Comparison of ENCODE assay signal across 8 cellular contexts in genomic region chr3:141644931-141645330, GRCh38.
DNase-seq lines count a peak whose midpoint lies in the region; ATAC-seq, FAIRE-seq and TF ChIP-seq lines count a peak whose summit lies in the region.

No MANE protein-coding gene starts in this region.

- peak; percentile 80 for DNase-seq in AG20443 (ENCODE audit: low spot score)
- peak; percentile 55 to 74 for DNase-seq in HL-60 (ENCODE audit: low read depth in 1 of 2, low spot score in 1 of 2)
- peak; percentile 86 for DNase-seq in activated naive CD4-positive, alpha-beta T cell treated with anti-CD3 and anti-CD28 coated beads for 36 hours
- peak; percentile 69 to 84 for DNase-seq in heart right ventricle
- DNase-seq in small intestine, result peak; percentile 63

- peaks cover 0 to 7% (median 0%) of the 10 kb centered on the region in 9 donors for H3K4me1 ChIP-seq in heart right ventricle
- H3K4me1 ChIP-seq in small intestine (ENCODE audit: control insufficient read depth in 2 of 2, insufficient read depth in 1 of 2, low read depth in 1 of 2, low read length in 1 of 2), result no peaks in the 10 kb centered on the region

- no peaks in the 10 kb centered on the region for H3K27me3 Mint-ChIP-seq in activated naive CD4-positive, alpha-beta T cell treated with anti-CD3 and anti-CD28 coated beads for 36 hours (ENCODE audit: low read depth)

- H3K4me3 Mint-ChIP-seq in activated naive CD4-positive, alpha-beta T cell treated with anti-CD3 and anti-CD28 coated beads for 36 hours, result no peak overlapping the region

- WGBS in heart right ventricle, 2 donors, result 29 to 39% methylated on average over 5 of the region's 5 CpGs
- WGBS in small intestine, 3 donors, result 28 to 36% (median 33%) methylated on average over 5 of the region's 5 CpGs

- H3K36me3 ChIP-seq in heart right ventricle (no peaks in the 10 kb centered on the region), small intestine (ENCODE audit: control insufficient read depth in 2 of 2, insufficient read depth in 2 of 2, low read length in 2 of 2) (no peaks in the 10 kb centered on the region)

- H3K36me3 Mint-ChIP-seq in activated naive CD4-positive, alpha-beta T cell treated with anti-CD3 and anti-CD28 coated beads for 36 hours (ENCODE audit: low read depth), result no peaks in the 10 kb centered on the region

- peaks cover 3% of the 10 kb centered on the region for H3K4me1 Mint-ChIP-seq in activated naive CD4-positive, alpha-beta T cell treated with anti-CD3 and anti-CD28 coated beads for 36 hours (ENCODE audit: low read depth)

- H3K4me3 ChIP-seq in HL-60 (replicated peaks; ENCODE audit: insufficient read depth, low read length) (no peak overlapping the region), heart right ventricle (no peak overlapping the region), small intestine (ENCODE audit: low read depth in 1 of 2, low read length in 2 of 2) (no peak overlapping the region)

- intact Hi-C loops in activated naive CD4-positive, alpha-beta T cell treated with anti-CD3 and anti-CD28 coated beads for 36 hours (cut with micrococcal nuclease), result loop anchor here (1.0 to 10.0 kb wide), 6 partner anchors 69 to 333 kb away; partner anchors contain the start of gene ZBTB38
- intact Hi-C loops in heart right ventricle (cut with DNase I), result loop anchor here in 5 of 10 donors (5.0 to 10.0 kb wide), 4 partner anchors 90 to 270 kb away; partner anchors contain the start of gene RNF7 (in 2 of the 5)

- H3K9me3 Mint-ChIP-seq in activated naive CD4-positive, alpha-beta T cell treated with anti-CD3 and anti-CD28 coated beads for 36 hours, result no peaks in the 10 kb centered on the region

- H3K27ac Mint-ChIP-seq in activated naive CD4-positive, alpha-beta T cell treated with anti-CD3 and anti-CD28 coated beads for 36 hours, result no peak overlapping the region

- H3K9me3 ChIP-seq in heart right ventricle (no peaks in the 10 kb centered on the region), small intestine (ENCODE audit: control insufficient read depth, low read depth) (no peaks in the 10 kb centered on the region)

- ATAC-seq in GM18909 (IDR thresholded peaks at IDR 0.05; ENCODE audit: poor library complexity, unreplicated experiment) (peak; percentile 86), SK-N-SH treated with all-trans-retinoic acid at 6 μM for 48 hours (peak; percentile 89), heart right ventricle (peak; percentile 62 to 90 (median 80)), HG03280 (IDR thresholded peaks at IDR 0.05; ENCODE audit: unreplicated experiment) (no peak)

- FAIRE-seq in small intestine (lab: Jason Lieb, UNC), result no peak

- CTCF ChIA-PET in activated naive CD4-positive, alpha-beta T cell treated with anti-CD3 and anti-CD28 coated beads for 36 hours (lab: Charles Lee), result interaction anchor here (0.6 to 4.0 kb wide), 18 partner anchors 10 to 284 kb away, joined by 3 to 48 read pairs (median 4); no protein-coding TSS in a partner anchor

- no peak overlapping the region for H3K27ac ChIP-seq in HL-60 (replicated peaks)
- H3K27ac ChIP-seq in heart right ventricle, result no peak overlapping the region
- H3K27ac ChIP-seq in small intestine (ENCODE audit: low read depth in 1 of 2, low read length in 1 of 2), result no peak overlapping the region

- H3K27me3 ChIP-seq in HL-60 (ENCODE audit: insufficient read depth, poor library complexity, severe bottlenecking) (no peaks in the 10 kb centered on the region), heart right ventricle (no peaks in the 10 kb centered on the region), small intestine (ENCODE audit: control insufficient read depth in 2 of 2, insufficient read depth in 2 of 2, low read length in 2 of 2) (no peaks in the 10 kb centered on the region)

- TF ChIP-seq CTCF in HL-60 (IDR thresholded peaks at IDR 0.05; ENCODE audit: insufficient read depth, low read length), result peak; percentile 84
- TF ChIP-seq CTCF in heart right ventricle (IDR thresholded peaks at IDR 0.05), result peak; percentile 34 to 82 (median 64)

TF ChIP-seq in SK-N-SH treated with all-trans-retinoic acid at 6 μM for 48 hours, 23 proteins besides CTCF, POLR2A, EP300 and RAD21:
- no peak for TF ChIP-seq ZFP30 (CRISPR knock-in tag; IDR thresholded peaks at IDR 0.05)
- no peak for TF ChIP-seq TSHZ2 (CRISPR knock-in tag; IDR thresholded peaks at IDR 0.05)
- no peak for TF ChIP-seq BACH2 (CRISPR knock-in tag; IDR thresholded peaks at IDR 0.05; ENCODE audit: borderline replicate concordance)
- no peak for TF ChIP-seq SNAI2 (CRISPR knock-in tag; IDR thresholded peaks at IDR 0.05)
- no peak for TF ChIP-seq ARNTL (CRISPR knock-in tag; IDR thresholded peaks at IDR 0.05; ENCODE audit: borderline replicate concordance, low read depth)
- TF ChIP-seq ZNF70 (CRISPR knock-in tag; IDR thresholded peaks at IDR 0.05), result no peak
- no peak for TF ChIP-seq OSR1 (CRISPR knock-in tag; IDR thresholded peaks at IDR 0.05)
- no peak for TF ChIP-seq GLIS3 (CRISPR knock-in tag; IDR thresholded peaks at IDR 0.05)
- no peak for TF ChIP-seq ZFP3 (CRISPR knock-in tag; IDR thresholded peaks at IDR 0.05)
- TF ChIP-seq CSRNP3 (CRISPR knock-in tag; IDR thresholded peaks at IDR 0.05), result no peak
- TF ChIP-seq ZNF8 (CRISPR knock-in tag; IDR thresholded peaks at IDR 0.05), result no peak
- TF ChIP-seq CSDC2 (CRISPR knock-in tag; IDR thresholded peaks at IDR 0.05), result no peak
- TF ChIP-seq CREB5 (CRISPR knock-in tag; IDR thresholded peaks at IDR 0.05; ENCODE audit: low read depth), result no peak
- no peak for TF ChIP-seq ESRRG (CRISPR knock-in tag; IDR thresholded peaks at IDR 0.05)
- TF ChIP-seq RARB (CRISPR knock-in tag; IDR thresholded peaks at IDR 0.05), result no peak
